In the genomic region with DNA sequence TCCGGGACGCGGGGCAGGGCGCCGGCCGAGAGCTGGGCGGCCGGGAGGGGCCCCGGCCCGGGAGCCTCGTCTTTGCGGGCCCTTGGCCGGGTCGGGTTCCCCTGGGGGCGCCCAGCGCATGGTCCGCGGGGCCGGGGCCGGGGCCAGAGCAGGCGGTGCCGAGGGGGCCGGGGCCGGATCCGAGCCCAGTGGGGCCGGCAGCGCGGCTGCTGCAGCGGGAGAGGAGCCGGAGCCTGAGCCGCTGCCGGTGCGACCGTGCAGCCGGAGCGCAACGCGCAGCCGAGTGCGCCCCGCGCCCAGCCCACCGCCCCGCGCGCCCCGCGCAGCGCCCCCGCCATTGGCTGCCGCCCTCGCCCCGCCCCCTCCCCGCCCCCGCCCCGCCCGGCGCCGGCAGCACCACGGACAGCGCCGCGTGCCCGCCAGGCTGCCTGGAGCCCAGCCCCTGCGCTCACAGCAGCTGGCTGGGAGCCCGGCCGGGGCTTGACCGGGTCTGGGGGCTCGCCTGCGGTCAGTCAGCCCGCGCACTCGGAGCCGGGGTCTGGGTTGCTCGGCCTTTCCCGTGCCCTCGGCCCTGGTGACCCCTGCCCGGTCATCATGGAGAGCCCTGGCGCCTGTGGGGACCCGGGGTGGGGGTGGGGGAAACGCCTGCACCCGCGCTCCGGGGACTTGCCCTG, we compare ENCODE assay signal across 8 cellular contexts. TPM values are rescaled to one million over a fixed set of nuclear protein-coding genes. Genes with fewer than 3 reads are reported as not detected.
DNase-seq lines count a peak whose midpoint lies in the region; ATAC-seq and TF ChIP-seq lines count a peak whose summit lies in the region.

A gene (minus strand): TSS at position 287 of the 674 bp plus-strand sequence. CDS start 308 bp downstream, outside the sequence.

- H3K4me3 Mint-ChIP-seq in MCF 10A (ENCODE audit: unreplicated experiment) = no peak within 1 kb of the TSS

- in situ Hi-C loops in T47D (cut with HindIII; ENCODE audit: low pct_unique_long_range_greater_than_20kb, low sequenced_read_pairs) = no loop called here

- H3K27me3 Mint-ChIP-seq in MCF 10A (ENCODE audit: insufficient read depth, unreplicated experiment) = peaks cover 64% of the 10 kb centered on the region

- POLR2A ChIA-PET in MCF 10A (lab: Yijun Ruan, JAX) = no interaction called here

- under 1% methylated on average over 84 of the region's 84 CpGs for WGBS in right cardiac atrium

- H3K4me3 ChIP-seq in right cardiac atrium (ENCODE audit: low read length) = peak within 1 kb of the TSS; percentile 46

- CTCF ChIA-PET in MCF 10A (lab: Yijun Ruan, JAX) = no interaction called here

- no peaks in the 10 kb centered on the region for H3K36me3 Mint-ChIP-seq in MCF 10A (ENCODE audit: insufficient read depth, unreplicated experiment)

- H3K27ac ChIP-seq in right cardiac atrium (ENCODE audit: low read length) = no peak within 1 kb of the TSS

- intact Hi-C loops in MCF 10A (cut with micrococcal nuclease) = no loop called here
- intact Hi-C loops in right cardiac atrium (cut with DNase I) = no loop called here

- ATAC-seq in right cardiac atrium (peak; percentile 53 to 70), HG03196 (IDR thresholded peaks at IDR 0.05; ENCODE audit: unreplicated experiment) (no peak)

- H3K27me3 ChIP-seq in right cardiac atrium (ENCODE audit: control insufficient read depth, insufficient read depth) = no peaks in the 10 kb centered on the region

- TF ChIP-seq CTCF in MCF 10A (IDR thresholded peaks at IDR 0.05; ENCODE audit: unreplicated experiment) = no peak

- H3K27ac Mint-ChIP-seq in MCF 10A (ENCODE audit: low read depth, unreplicated experiment) = no peak within 1 kb of the TSS

- no peaks in the 10 kb centered on the region for H3K4me1 ChIP-seq in right cardiac atrium (ENCODE audit: control insufficient read depth, insufficient read depth, low read length)

- no peaks in the 10 kb centered on the region for H3K9me3 Mint-ChIP-seq in MCF 10A (ENCODE audit: unreplicated experiment)

- DNase-seq in T47D (ENCODE audit: low read depth in 1 of 2, low spot score in 1 of 2) = peak; percentile 64 to 88
- DNase-seq in MCF 10A (ENCODE audit: unreplicated experiment) = no peak
- peak; percentile 23 for DNase-seq in NOMO-1 treated with DMSO at 0.1 percent for 48 hours (lab: John Stamatoyannopoulos, UW; ENCODE audit: unreplicated experiment)
- DNase-seq in activated naive CD4-positive, alpha-beta T cell treated with anti-CD3 and anti-CD28 coated beads, Interleukin-2, amount 50 U/mL, for 16 hours = peak; percentile 28
- DNase-seq in right cardiac atrium = peak; percentile 54 to 80 (median 80)
- DNase-seq in stimulated activated CD4-positive, alpha-beta T cell treated with anti-CD3 and anti-CD28 coated beads, Interleukin-15, amount 100 ng/mL, for 24 hours = peak; percentile 34
- DNase-seq in ureter (ENCODE audit: low spot score) = no peak

- no peaks in the 10 kb centered on the region for H3K9me3 ChIP-seq in right cardiac atrium (ENCODE audit: control insufficient read depth, low read length)

- no peaks in the 10 kb centered on the region for H3K4me1 Mint-ChIP-seq in MCF 10A (ENCODE audit: insufficient read depth, unreplicated experiment)

- no TSS peak for BruUV-seq in MCF 10A (replicated peaks; lab: Mats Ljungman, UMichigan)

RNA-seq across cellular contexts. Expression of the gene that starts here (rescaled TPM):
- total RNA-seq in MCF 10A (2022) (not detected in 2 replicates), right cardiac atrium (not detected), ureter (4.2 TPM)
- polyA plus RNA-seq in right cardiac atrium = not detected

Comparison
In these comparisons a context has a peak if more than half of its experiments do, and no peak if none do; other contexts are left out.
1. DNase-seq: peak in T47D (2 of 2), NOMO-1 treated with DMSO at 0.1 percent for 48 hours (single experiment), activated naive CD4-positive, alpha-beta T cell treated with anti-CD3 and anti-CD28 coated beads, Interleukin-2, amount 50 U/mL, for 16 hours (single experiment) and stimulated activated CD4-positive, alpha-beta T cell treated with anti-CD3 and anti-CD28 coated beads, Interleukin-15, amount 100 ng/mL, for 24 hours (single experiment); none in MCF 10A (single experiment) and ureter (single experiment).
2. Peak in DNase-seq, ATAC-seq and H3K4me3 ChIP-seq in right cardiac atrium; RNA of the gene not detected or under 1 TPM.